Comparison of ENCODE assay signal across 31 cellular contexts in genomic region chr16:73840710-73841109, GRCh38.
"Had no signal": no experiment of that assay in that cellular context is flagged by ENCODE, and none has a peak within 500 bp of the region (broad histone marks: within the 10 kb centered on the region; RNA-seq: fewer than 3 reads in every experiment).

No MANE protein-coding gene starts in this region.

- H3K27me3 ChIP-seq: adrenal gland, body of pancreas, brain microvascular endothelial cell, breast epithelium had no signal

- H3K36me3 ChIP-seq: adrenal gland, brain microvascular endothelial cell, breast epithelium had no signal

- H3K4me3 ChIP-seq: adrenal gland, body of pancreas, breast epithelium had no signal

- H3K27ac ChIP-seq: adrenal gland, body of pancreas, brain microvascular endothelial cell, breast epithelium, VCaP had no signal

- ATAC-seq: activated CD8-positive, alpha-beta T cell treated with anti-CD3 and anti-CD28 coated beads for 36 hours; activated naive CD4-positive, alpha-beta T cell treated with anti-CD3 and anti-CD28 coated beads, Interleukin-2, amount 50 U/mL, for 72 hours; activated T-cell treated with anti-CD3 and anti-CD28 coated beads, Interleukin-2, amount 50 U/mL, for 4 hours; activated T-cell treated with anti-CD3 and anti-CD28 coated beads, Interleukin-2, amount 50 U/mL, for 72 hours; activated T-helper 17 cell treated with anti-CD3 and anti-CD28 coated beads, Interleukin-2, amount 50 U/mL, for 72 hours; body of pancreas had no signal

- H3K9me3 ChIP-seq: adrenal gland, body of pancreas had no signal

- H3K4me1 ChIP-seq: adrenal gland, body of pancreas, breast epithelium had no signal

- DNase-seq: activated B cell treated with CpG ODN at 0.5 μM for 24 hours; activated CD4-positive, alpha-beta memory T cell treated with anti-CD3 and anti-CD28 coated beads for 36 hours; activated CD4-positive, alpha-beta T cell treated with anti-CD3 and anti-CD28 coated beads for 4 hours; activated CD4-positive, alpha-beta T cell treated with anti-CD3 and anti-CD28 coated beads, Interleukin-2, amount 10 ng/mL, durations not matched to agents 24 days and 14 days; activated CD4-positive, alpha-beta T cell treated with anti-CD3 and anti-CD28 coated beads, Interleukin-2, amount 50 U/mL, for 1 hour; activated CD4-positive, alpha-beta T cell treated with anti-CD3 and anti-CD28 coated beads, Interleukin-2, amount 50 U/mL, for 4 hours; activated CD4-positive, CD25-positive, alpha-beta regulatory T cell treated with anti-CD3 and anti-CD28 coated beads, Interleukin-2, amount 50 U/mL, for 72 hours; activated CD8-positive, alpha-beta memory T cell treated with anti-CD3 and anti-CD28 coated beads, Interleukin-2, amount 50 U/mL, for 4 hours; activated CD8-positive, alpha-beta T cell treated with anti-CD3 and anti-CD28 coated beads for 36 hours; activated effector memory CD4-positive, alpha-beta T cell treated with anti-CD3 and anti-CD28 coated beads, Interleukin-2, amount 50 U/mL, for 16 hours; activated gamma-delta T cell treated with Interleukin-2 at 50 U/mL for 16 hours; activated naive CD4-positive, alpha-beta T cell; activated naive CD4-positive, alpha-beta T cell treated with anti-CD3 and anti-CD28 coated beads for 36 hours; activated naive CD4-positive, alpha-beta T cell treated with anti-CD3 and anti-CD28 coated beads, Interleukin-2, amount 50 U/mL, for 16 hours; activated naive CD8-positive, alpha-beta T cell treated with anti-CD3 and anti-CD28 coated beads for 36 hours; activated T-cell treated with anti-CD3 and anti-CD28 coated beads for 4 hours; activated T-cell treated with anti-CD3 and anti-CD28 coated beads, Interleukin-2, amount 50 U/mL, for 1 hour; activated T-cell treated with anti-CD3 and anti-CD28 coated beads, Interleukin-2, amount 50 U/mL, for 4 hours; activated T-cell treated with anti-CD3 and anti-CD28 coated beads, Interleukin-2, amount 50 U/mL, for 72 hours; adrenal gland; amniotic stem cell; aorta; body of pancreas; brain microvascular endothelial cell; central memory CD4-positive, alpha-beta T cell; T-helper 2 cell; T-helper 9 cell had no signal
